In genomic region chr17:30221346-30221745, GRCh38 we compare ENCODE assay signal across 11 cellular contexts. TPM values are rescaled to one million over a fixed set of nuclear protein-coding genes. Genes with fewer than 3 reads are reported as not detected.
"Had no signal": no experiment of that assay in that cellular context is flagged by ENCODE, and none has a peak within 500 bp of the region (broad histone marks: within the 10 kb centered on the region; RNA-seq: fewer than 3 reads in every experiment).

No MANE protein-coding gene starts in this region.

- H3K4me3 Mint-ChIP-seq: GM23338, HFFc6 had no signal

- DNase-seq: H7, HFFc6, IMR-90, KG1 had no signal

- ATAC-seq: GM23338, HCT116, K562 had no signal

- H3K27ac Mint-ChIP-seq: GM23338, HFFc6 had no signal

- H3K9me3 Mint-ChIP-seq: GM23338, HFFc6 had no signal

- H3K27ac ChIP-seq: HL-60 had no signal

- H3K36me3 ChIP-seq: HAP-1 had no signal

- H3K9me3 ChIP-seq: HAP-1 had no signal

- H3K4me1 ChIP-seq: HAP-1 had no signal

- H3K4me2 ChIP-seq: GM23338 had no signal

- H3K4me3 ChIP-seq: GM23338, HAP-1, K562 had no signal

- H2AFZ ChIP-seq: GM23338 had no signal

RNA-seq across cellular contexts. Expression of gene SLC6A4, which starts 14.2 kb away (rescaled TPM):
- total RNA-seq: H4, H7, HFFc6, HT1080 had no signal
- polyA plus RNA-seq: IMR-90 had no signal
